20 cellular contexts compared by ENCODE assay signal in genomic region chr19:41123716-41124244, GRCh38. TPM values are rescaled to one million over a fixed set of nuclear protein-coding genes. Genes with fewer than 3 reads are reported as not detected.
"Had no signal": no experiment of that assay in that cellular context is flagged by ENCODE, and none has a peak within 500 bp of the region (broad histone marks: within the 10 kb centered on the region; RNA-seq: fewer than 3 reads in every experiment).

No MANE protein-coding gene starts in this region.

- H3K27me3 Mint-ChIP-seq: activated CD4-positive, alpha-beta T cell treated with anti-CD3 and anti-CD28 coated beads for 36 hours; activated naive CD8-positive, alpha-beta T cell had no signal

- H3K4me3 Mint-ChIP-seq: activated CD4-positive, alpha-beta T cell treated with anti-CD3 and anti-CD28 coated beads for 36 hours; activated naive CD8-positive, alpha-beta T cell; endodermal cell; nephron progenitor cell had no signal

- H3K9me3 ChIP-seq: mucosa of descending colon, sigmoid colon, upper lobe of left lung had no signal

- H3K27me3 ChIP-seq: brain microvascular endothelial cell, sigmoid colon, upper lobe of left lung had no signal

- H3K36me3 Mint-ChIP-seq: activated naive CD8-positive, alpha-beta T cell had no signal

- H3K36me3 ChIP-seq: brain microvascular endothelial cell, sigmoid colon, upper lobe of left lung, WERI-Rb-1 had no signal

- H3K27ac Mint-ChIP-seq: activated CD4-positive, alpha-beta T cell treated with anti-CD3 and anti-CD28 coated beads for 36 hours; activated naive CD8-positive, alpha-beta T cell had no signal

- H3K27ac ChIP-seq: brain microvascular endothelial cell, sigmoid colon, upper lobe of left lung, WERI-Rb-1 had no signal

- H3K4me3 ChIP-seq: lung, mucosa of descending colon, sigmoid colon, upper lobe of left lung had no signal

- DNase-seq: activated CD4-positive, alpha-beta T cell treated with anti-CD3 and anti-CD28 coated beads for 36 hours; brain microvascular endothelial cell; dermis blood vessel endothelial cell; hypothalamus; mucosa of descending colon; nephron progenitor cell; sigmoid colon; stimulated activated CD4-positive, alpha-beta T cell treated with anti-CD3 and anti-CD28 coated beads, Interleukin-12 subunit alpha, Interleukin-12 subunit beta, amount 100 ng/mL, for 4 hours; stimulated activated naive CD4-positive, alpha-beta T cell treated with Interleukin-2 at 50 U/mL for 16 hours; T1000; WERI-Rb-1 had no signal

RNA-seq across cellular contexts. Expression of gene CYP2F1, which starts 9.5 kb away (rescaled TPM):
- total RNA-seq: activated CD4-positive, alpha-beta T cell treated with anti-CD3 and anti-CD28 coated beads for 36 hours; activated CD8-positive, alpha-beta memory T cell treated with anti-CD3 and anti-CD28 coated beads for 36 hours; cerebellum; dermis blood vessel endothelial cell; endodermal cell; mucosa of descending colon; osteocyte; sigmoid colon; temporal lobe had no signal
- polyA plus RNA-seq: sigmoid colon had no signal

RNA-seq across cellular contexts. Expression of gene CYP2A13, which starts 35.5 kb away (rescaled TPM):
- total RNA-seq: activated CD4-positive, alpha-beta T cell treated with anti-CD3 and anti-CD28 coated beads for 36 hours; activated CD8-positive, alpha-beta memory T cell treated with anti-CD3 and anti-CD28 coated beads for 36 hours; cerebellum; dermis blood vessel endothelial cell; endodermal cell; mucosa of descending colon; osteocyte; sigmoid colon; temporal lobe had no signal
- polyA plus RNA-seq: esophagus, sigmoid colon had no signal
